Comparison of ENCODE assay signal across 8 cellular contexts in the genomic region with DNA sequence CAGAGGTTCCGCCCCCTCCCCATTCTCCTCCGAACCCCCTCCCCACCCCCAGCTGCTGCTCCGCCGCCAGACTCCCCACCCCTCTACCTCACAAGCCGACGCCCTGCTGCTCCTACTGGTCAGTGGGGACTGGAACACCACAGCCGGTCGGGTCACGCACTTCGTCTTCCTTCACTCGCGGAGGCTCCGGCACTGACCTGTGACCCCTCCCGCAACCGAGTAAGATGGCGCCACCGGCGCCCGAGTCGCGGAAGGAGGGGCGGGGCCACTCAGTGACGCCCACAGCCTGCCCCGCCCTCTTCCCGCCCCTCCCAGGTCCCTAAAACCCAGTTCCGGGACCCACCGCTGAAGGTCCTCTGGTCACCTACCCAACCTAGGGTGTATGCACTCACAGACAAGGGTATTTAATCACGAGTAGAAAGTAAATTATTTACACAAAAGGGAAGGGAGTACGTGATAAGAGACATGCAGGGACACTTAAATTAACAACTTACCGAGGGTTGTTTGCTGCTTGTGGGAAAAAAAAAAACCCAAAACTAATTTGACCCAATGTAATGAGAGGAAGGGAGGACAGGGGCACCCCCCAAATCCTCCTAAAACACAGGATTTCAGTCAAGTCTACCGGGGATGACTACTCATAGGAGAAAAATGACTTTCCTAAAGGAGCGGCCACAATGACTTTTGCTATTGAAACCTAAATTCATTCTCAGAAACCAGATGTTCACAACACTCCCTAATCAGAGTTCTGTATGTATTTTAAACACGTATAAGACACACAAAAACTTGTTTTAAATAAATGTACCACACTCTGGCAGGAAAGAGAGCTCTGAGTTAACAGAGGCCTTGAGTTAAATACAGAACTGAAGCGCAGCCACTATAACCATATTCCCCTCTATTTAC. TPM values are rescaled to one million over a fixed set of nuclear protein-coding genes. Genes with fewer than 3 reads are reported as not detected.
A peak's percentile ranks its signal among the peaks of the same experiment; 100 is the strongest.
DNase-seq lines count a peak whose midpoint lies in the region; TF ChIP-seq lines count a peak whose summit lies in the region.

A gene with protein sequence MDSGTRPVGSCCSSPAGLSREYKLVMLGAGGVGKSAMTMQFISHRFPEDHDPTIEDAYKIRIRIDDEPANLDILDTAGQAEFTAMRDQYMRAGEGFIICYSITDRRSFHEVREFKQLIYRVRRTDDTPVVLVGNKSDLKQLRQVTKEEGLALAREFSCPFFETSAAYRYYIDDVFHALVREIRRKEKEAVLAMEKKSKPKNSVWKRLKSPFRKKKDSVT (minus strand): TSS at position 194 of the 900 bp plus-strand sequence. CDS start 588 bp downstream, outside the sequence.

- H3K23ac ChIP-seq in trophoblast cell (ENCODE audit: low read length), result no peak within 1 kb of the TSS

- peaks cover 3% of the 10 kb centered on the region for H3K79me2 ChIP-seq in trophoblast cell (ENCODE audit: control insufficient read depth, insufficient read depth, low read length, poor library complexity)

- peak within 1 kb of the TSS; percentile 18 for H3K18ac ChIP-seq in trophoblast cell (ENCODE audit: low read length)

- TF ChIP-seq CTCF in HFFc6 (IDR thresholded peaks at IDR 0.05), result no peak
- peak in 3 of 5 experiments; percentile 6 to 61 (median 25) for TF ChIP-seq CTCF in tibial nerve (IDR thresholded peaks at IDR 0.05)

- H3K4me3 ChIP-seq in adipocyte (ENCODE audit: low read length) (peak within 1 kb of the TSS; percentile 88), trophoblast cell (ENCODE audit: low read depth, low read length) (peak within 1 kb of the TSS; percentile 82), tibial nerve (peak within 1 kb of the TSS; percentile 66 to 92 (median 86))

- H3K9me3 ChIP-seq in adipocyte (ENCODE audit: control insufficient read depth, low read length) (no peaks in the 10 kb centered on the region), trophoblast cell (ENCODE audit: insufficient read depth, low read depth, low read length) (no peaks in the 10 kb centered on the region), tibial nerve (no peaks in the 10 kb centered on the region)

- peak within 1 kb of the TSS; percentile 23 for H2BK120ac ChIP-seq in trophoblast cell (ENCODE audit: insufficient read depth, low read length, poor library complexity)

- peak within 1 kb of the TSS; percentile 87 for H3K4me2 ChIP-seq in trophoblast cell (ENCODE audit: low read length)

- H3K36me3 Mint-ChIP-seq in HFFc6 (ENCODE audit: low read depth), result peaks cover 52% of the 10 kb centered on the region

- H4K12ac ChIP-seq in trophoblast cell (ENCODE audit: low read depth, low read length), result peak within 1 kb of the TSS; percentile 76

- DNase-seq in HFFc6 (peak; percentile 71), NCI-H1048 (lab: John Stamatoyannopoulos, UW) (peak; percentile 30), T-helper 1 cell (peak; percentile 80 to 89 (median 84)), adipocyte (ENCODE audit: low read depth) (peak; percentile 95), cardiac septum (ENCODE audit: low spot score) (peak; percentile 95), trophoblast cell (peak; percentile 79 to 80), tibial nerve (ENCODE audit: low spot score in 2 of 2) (peak; percentile 76 to 84)

- H2BK12ac ChIP-seq in trophoblast cell (ENCODE audit: low read length), result no peak within 1 kb of the TSS

- peak within 1 kb of the TSS; percentile 92 for H3K4me3 Mint-ChIP-seq in HFFc6

- no peak within 1 kb of the TSS for H2AK5ac ChIP-seq in trophoblast cell (ENCODE audit: low read length)

- H3K36me3 ChIP-seq in adipocyte (ENCODE audit: control insufficient read depth, insufficient read depth, low read length, severe bottlenecking), result peaks cover 70% of the 10 kb centered on the region
- peaks cover 37 to 43% of the 10 kb centered on the region in 2 experiments for H3K36me3 ChIP-seq in trophoblast cell (ENCODE audit: control insufficient read depth in 1 of 2, insufficient read depth in 2 of 2, low read length in 2 of 2)
- peaks cover 0 to 77% (median 12%) of the 10 kb centered on the region in 3 donors for H3K36me3 ChIP-seq in tibial nerve

- H3K14ac ChIP-seq in trophoblast cell (ENCODE audit: low read length), result peak within 1 kb of the TSS; percentile 23

- peaks cover 7% of the 10 kb centered on the region for H3K27me3 Mint-ChIP-seq in HFFc6 (ENCODE audit: insufficient read depth)

- H3K4me1 Mint-ChIP-seq in HFFc6 (ENCODE audit: low read depth), result peaks cover 49% of the 10 kb centered on the region

- TF ChIP-seq POLR2A in GM10847 (IDR thresholded peaks at IDR 0.05; ENCODE audit: extremely low read depth, insufficient read length) (peak; percentile 60), tibial nerve (IDR thresholded peaks at IDR 0.05) (peak in 1 of 2 donors; percentile 72)

- H4K91ac ChIP-seq in trophoblast cell (ENCODE audit: low read depth, low read length), result peak within 1 kb of the TSS; percentile 9

- peak within 1 kb of the TSS; percentile 44 for H4K8ac ChIP-seq in trophoblast cell (ENCODE audit: low read depth, low read length)

- WGBS in trophoblast cell (ENCODE audit: extremely low coverage, insufficient coverage, insufficient read length), result no CpG with 5 or more reads among the region's 34 CpGs
- WGBS in tibial nerve, 2 donors, result 5 to 6% methylated on average over 32 to 34 of the region's 34 CpGs

- H2BK5ac ChIP-seq in trophoblast cell (ENCODE audit: low read depth, low read length, poor library complexity), result no peak within 1 kb of the TSS

- H3K27ac ChIP-seq in trophoblast cell (ENCODE audit: low read depth, low read length), result peak within 1 kb of the TSS; percentile 59
- H3K27ac ChIP-seq in tibial nerve, result peak within 1 kb of the TSS; percentile 91 to 98 (median 96)

- H3K9ac ChIP-seq in adipocyte (ENCODE audit: low read length), result peak within 1 kb of the TSS; percentile 88
- H3K9ac ChIP-seq in trophoblast cell (ENCODE audit: low read length), result peak within 1 kb of the TSS; percentile 71

- H3K79me1 ChIP-seq in trophoblast cell (ENCODE audit: low read length), result peaks cover 6% of the 10 kb centered on the region

- no peaks in the 10 kb centered on the region; the same call in 1 of the 2 replicates for H3K9me3 Mint-ChIP-seq in HFFc6

- no peaks in the 10 kb centered on the region for H3K27me3 ChIP-seq in adipocyte (replicated peaks; ENCODE audit: control insufficient read depth, insufficient read depth, low read length)
- H3K27me3 ChIP-seq in trophoblast cell (ENCODE audit: insufficient read depth, low read length), result no peaks in the 10 kb centered on the region
- H3K27me3 ChIP-seq in tibial nerve, result no peaks in the 10 kb centered on the region

- TF ChIP-seq EP300 in tibial nerve (IDR thresholded peaks at IDR 0.05), result peak; percentile 35 to 90

- peak within 1 kb of the TSS; percentile 37 for H2AFZ ChIP-seq in trophoblast cell (ENCODE audit: insufficient read depth, low read length, poor library complexity)

- peaks cover 17% of the 10 kb centered on the region for H3K4me1 ChIP-seq in adipocyte (ENCODE audit: control insufficient read depth, insufficient read depth, low read length)
- peaks cover 0 to 2% of the 10 kb centered on the region in 2 experiments for H3K4me1 ChIP-seq in trophoblast cell (ENCODE audit: control insufficient read depth in 1 of 2, insufficient read depth in 2 of 2, low read length in 2 of 2)
- H3K4me1 ChIP-seq in tibial nerve, result peaks cover 0 to 28% (median 3%) of the 10 kb centered on the region in 4 donors

- peak within 1 kb of the TSS; percentile 91 for H3K27ac Mint-ChIP-seq in HFFc6

- H3K4ac ChIP-seq in trophoblast cell (ENCODE audit: low read depth, low read length), result no peak within 1 kb of the TSS

- intact Hi-C loops in cardiac septum (cut with DNase I), result loop anchor here (2.0 kb wide), 1 partner anchor 51 kb away; no protein-coding TSS in a partner anchor

RNA-seq across cellular contexts. Expression of the gene that starts here (rescaled TPM):
- total RNA-seq in HFFc6 (2021; fragmentation: NEBNext Ultra II Directional; extraction: Animal tissue kit (Norgen Biotek cat#: 25700)), result 10 to 100 TPM; 26.1 to 35.4 (median 32.1) TPM
- total RNA-seq in cardiac septum (26.2 TPM), tibial nerve (10 to 100 TPM; 18.8 to 23.3 (median 20.7) TPM)
- 47.7 and 49.1 TPM in 2 replicates for polyA plus RNA-seq in trophoblast cell (2013)

Comparison
In these comparisons a context has a peak if more than half of its experiments do, and no peak if none do; other contexts are left out.
1. Peak in every context shown above with its lines: DNase-seq, H3K4me3 ChIP-seq and H3K27ac ChIP-seq.
2. DNase-seq: peak in every context shown above with its lines; median percentile 95 in adipocyte; 95 in cardiac septum; 84 in T-helper 1 cell; 80 in tibial nerve; 80 in trophoblast cell; 71 in HFFc6; 30 in NCI-H1048.